ENCODE assay signal across 8 cellular contexts in the genomic region with DNA sequence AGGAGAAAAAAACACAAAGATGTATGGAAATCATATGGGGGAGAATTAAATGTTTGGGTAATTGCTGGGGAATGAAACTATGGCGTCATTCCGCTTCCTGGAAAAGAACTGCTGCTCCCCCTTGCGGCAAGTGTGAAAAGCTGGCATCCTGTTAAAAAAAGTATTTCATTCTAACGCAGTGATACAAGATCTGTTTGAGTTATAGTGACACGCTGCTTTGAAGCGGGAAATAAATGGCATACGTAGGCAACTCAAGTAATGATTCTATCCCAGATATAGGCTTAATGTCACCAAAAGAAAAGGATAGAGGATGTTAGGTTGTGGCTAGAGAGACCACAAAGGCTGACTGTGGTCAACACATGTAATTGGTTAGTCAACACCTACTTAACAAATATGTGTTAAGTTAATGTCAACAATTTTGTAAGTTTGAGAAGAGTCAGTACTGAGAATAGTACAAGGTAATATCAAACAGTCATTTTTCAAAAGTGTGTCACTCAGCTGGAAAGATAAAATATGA.
DNase-seq lines count a peak whose midpoint lies in the region; ATAC-seq and TF ChIP-seq lines count a peak whose summit lies in the region.

No MANE protein-coding gene starts in this region.

- peaks cover 14% of the 10 kb centered on the region for H3K27me3 Mint-ChIP-seq in activated CD8-positive, alpha-beta T cell treated with anti-CD3 and anti-CD28 coated beads for 36 hours
- H3K27me3 Mint-ChIP-seq in natural killer cell treated with Interleukin-12 subunit alpha and Interleukin-12 subunit beta and Interleukin-15 and Interleukin-18, amount 100 ng/mL, for 72 hours, result peaks cover 12 to 16% of the 10 kb centered on the region in 2 donors

- no peaks in the 10 kb centered on the region for H3K36me3 ChIP-seq in esophagus squamous epithelium
- no peaks in the 10 kb centered on the region for H3K36me3 ChIP-seq in thyroid gland

- H3K27me3 ChIP-seq in esophagus squamous epithelium (no peaks in the 10 kb centered on the region), thyroid gland (no peaks in the 10 kb centered on the region)

- no peak overlapping the region for H3K27ac Mint-ChIP-seq in activated CD8-positive, alpha-beta T cell treated with anti-CD3 and anti-CD28 coated beads for 36 hours
- H3K27ac Mint-ChIP-seq in natural killer cell treated with Interleukin-12 subunit alpha and Interleukin-12 subunit beta and Interleukin-15 and Interleukin-18, amount 100 ng/mL, for 72 hours, result peak overlapping the region; percentile 66 to 72

- POLR2A ChIA-PET in activated CD8-positive, alpha-beta T cell treated with anti-CD3 and anti-CD28 coated beads for 36 hours (lab: Charles Lee), result interaction anchor here (1.0 kb wide), 1 partner anchor 14 kb away, joined by 3 read pairs; no protein-coding TSS in a partner anchor

- H3K9me3 Mint-ChIP-seq in activated CD8-positive, alpha-beta T cell treated with anti-CD3 and anti-CD28 coated beads for 36 hours, result no peaks in the 10 kb centered on the region
- H3K9me3 Mint-ChIP-seq in natural killer cell treated with Interleukin-12 subunit alpha and Interleukin-12 subunit beta and Interleukin-15 and Interleukin-18, amount 100 ng/mL, for 72 hours, result no peaks in the 10 kb centered on the region

- H3K9me3 ChIP-seq in esophagus squamous epithelium, result no peaks in the 10 kb centered on the region
- H3K9me3 ChIP-seq in thyroid gland, result no peaks in the 10 kb centered on the region

- no peaks in the 10 kb centered on the region for H3K36me3 Mint-ChIP-seq in activated CD8-positive, alpha-beta T cell treated with anti-CD3 and anti-CD28 coated beads for 36 hours (ENCODE audit: low read depth)
- H3K36me3 Mint-ChIP-seq in natural killer cell treated with Interleukin-12 subunit alpha and Interleukin-12 subunit beta and Interleukin-15 and Interleukin-18, amount 100 ng/mL, for 72 hours, result peaks cover under 1% of the 10 kb centered on the region

- H3K27ac ChIP-seq in esophagus squamous epithelium (peak overlapping the region in 2 of 4 donors; percentile 30 to 40), thyroid gland (no peak overlapping the region)

- DNase-seq in GM04504 (ENCODE audit: low read depth) (peak; percentile 34), NCI-H345 treated with DMSO at 0.1 percent for 48 hours (lab: John Stamatoyannopoulos, UW; ENCODE audit: unreplicated experiment) (peak; percentile 12), esophagus squamous epithelium (lab: John Stamatoyannopoulos, UW) (no peak), thyroid gland (peak; percentile 35 to 65)
- peak; percentile 49 for DNase-seq in activated CD8-positive, alpha-beta T cell treated with anti-CD3 and anti-CD28 coated beads for 36 hours
- DNase-seq in natural killer cell treated with Interleukin-12 subunit alpha and Interleukin-12 subunit beta and Interleukin-15 and Interleukin-18, amount 100 ng/mL, for 72 hours (ENCODE audit: low spot score), result peak; percentile 68
- DNase-seq in effector CD4-positive, alpha-beta T cell, result no peak

- peak; percentile 70 for ATAC-seq in HG02623 (IDR thresholded peaks at IDR 0.05; ENCODE audit: unreplicated experiment)
- peak; percentile 68 for ATAC-seq in activated CD8-positive, alpha-beta T cell treated with anti-CD3 and anti-CD28 coated beads for 36 hours
- ATAC-seq in natural killer cell treated with Interleukin-12 subunit alpha and Interleukin-12 subunit beta and Interleukin-15 and Interleukin-18, amount 100 ng/mL, for 72 hours, result peak; percentile 90 to 91

- CTCF ChIA-PET in activated CD8-positive, alpha-beta T cell treated with anti-CD3 and anti-CD28 coated beads for 36 hours (lab: Charles Lee), result interaction anchor here (0.7 to 2.7 kb wide), 20 partner anchors 9 to 741 kb away, joined by 3 to 16 read pairs (median 4); no protein-coding TSS in a partner anchor

- intact Hi-C loops in activated CD8-positive, alpha-beta T cell treated with anti-CD3 and anti-CD28 coated beads for 36 hours (cut with micrococcal nuclease), result loop anchor here (10.0 kb wide), 1 partner anchor 148 kb away; no protein-coding TSS in a partner anchor
- intact Hi-C loops in esophagus squamous epithelium (cut with DNase I) (no loop called here), thyroid gland (cut with DNase I) (loop anchor here (5.0 kb wide), 1 partner anchor 166 kb away; no protein-coding TSS in a partner anchor)

- H3K4me1 ChIP-seq in esophagus squamous epithelium (peaks cover 0 to 12% (median 5%) of the 10 kb centered on the region in 3 donors), thyroid gland (peaks cover 0 to 6% of the 10 kb centered on the region in 2 donors)

- WGBS in esophagus squamous epithelium, 2 donors, result 5 to 9% methylated on average over 7 of the region's 7 CpGs
- WGBS in thyroid gland, 2 donors, result 13 to 23% methylated on average over 7 of the region's 7 CpGs

- TF ChIP-seq POLR2A in esophagus squamous epithelium (IDR thresholded peaks at IDR 0.05) (no peak), thyroid gland (IDR thresholded peaks at IDR 0.05) (no peak)

- no peak overlapping the region for H3K4me3 ChIP-seq in esophagus squamous epithelium
- no peak overlapping the region for H3K4me3 ChIP-seq in thyroid gland (replicated peaks in 1 of 3)

- peaks cover 8% of the 10 kb centered on the region for H3K4me1 Mint-ChIP-seq in activated CD8-positive, alpha-beta T cell treated with anti-CD3 and anti-CD28 coated beads for 36 hours (ENCODE audit: low read depth)
- peaks cover 12 to 19% of the 10 kb centered on the region in 2 donors for H3K4me1 Mint-ChIP-seq in natural killer cell treated with Interleukin-12 subunit alpha and Interleukin-12 subunit beta and Interleukin-15 and Interleukin-18, amount 100 ng/mL, for 72 hours (ENCODE audit: low read depth in 2 of 2)

- no peak overlapping the region for H3K4me3 Mint-ChIP-seq in activated CD8-positive, alpha-beta T cell treated with anti-CD3 and anti-CD28 coated beads for 36 hours
- peak overlapping the region; percentile 70 for H3K4me3 Mint-ChIP-seq in natural killer cell treated with Interleukin-12 subunit alpha and Interleukin-12 subunit beta and Interleukin-15 and Interleukin-18, amount 100 ng/mL, for 72 hours

- TF ChIP-seq CTCF in activated CD8-positive, alpha-beta T cell treated with anti-CD3 and anti-CD28 coated beads for 36 hours (IDR thresholded peaks at IDR 0.05), result peak; percentile 83
- peak; percentile 41 to 86 (median 80) for TF ChIP-seq CTCF in esophagus squamous epithelium (IDR thresholded peaks at IDR 0.05)
- TF ChIP-seq CTCF in thyroid gland (IDR thresholded peaks at IDR 0.05), result peak; percentile 72 to 95 (median 80)

Comparison
In these comparisons a context has a peak if more than half of its experiments do, and no peak if none do; other contexts are left out.
1. DNase-seq: peak in GM04504 (single experiment), NCI-H345 treated with DMSO at 0.1 percent for 48 hours (single experiment), activated CD8-positive, alpha-beta T cell treated with anti-CD3 and anti-CD28 coated beads for 36 hours (single experiment), natural killer cell treated with Interleukin-12 subunit alpha and Interleukin-12 subunit beta and Interleukin-15 and Interleukin-18, amount 100 ng/mL, for 72 hours (single experiment) and thyroid gland (2 of 2); none in esophagus squamous epithelium (single experiment) and effector CD4-positive, alpha-beta T cell (single experiment).
2. Peak in every context shown above with its lines, with median percentiles within 50 percentile points of each other: ATAC-seq and CTCF ChIP-seq.